In the genomic region with DNA sequence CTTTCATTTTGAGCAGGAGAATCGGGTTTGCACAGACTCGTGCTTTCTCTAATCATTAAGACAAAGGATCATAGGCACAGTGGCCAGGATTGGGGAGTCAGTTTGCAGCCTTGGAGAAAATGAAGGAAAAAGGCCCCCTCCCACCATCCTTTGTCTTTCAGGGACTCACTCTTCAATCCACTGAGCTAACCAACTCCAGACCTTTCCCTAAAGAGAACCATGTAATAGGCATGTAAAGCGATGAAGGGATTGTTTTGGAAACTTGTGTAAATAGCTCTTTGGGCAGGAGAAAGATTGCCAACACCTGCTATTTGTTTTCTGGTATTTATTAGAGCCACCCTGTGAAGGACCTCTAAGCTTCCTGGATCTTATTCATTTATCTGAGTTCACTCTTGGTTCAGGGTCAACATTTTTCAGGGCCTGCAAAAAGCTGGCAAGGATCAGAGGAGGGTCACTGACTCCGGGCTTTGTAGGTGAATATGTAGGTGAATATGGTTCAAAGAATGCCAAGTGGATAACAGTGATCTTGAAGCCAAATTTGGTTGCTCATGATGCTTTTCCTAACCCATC, we compare ENCODE assay signal across 1 cellular context.
TF ChIP-seq lines count a peak whose summit lies in the region.

No MANE protein-coding gene starts in this region.

TF ChIP-seq in HepG2, 621 proteins besides CTCF, POLR2A, EP300 and RAD21 (continued from another document):
- TF ChIP-seq, protein P1, sequence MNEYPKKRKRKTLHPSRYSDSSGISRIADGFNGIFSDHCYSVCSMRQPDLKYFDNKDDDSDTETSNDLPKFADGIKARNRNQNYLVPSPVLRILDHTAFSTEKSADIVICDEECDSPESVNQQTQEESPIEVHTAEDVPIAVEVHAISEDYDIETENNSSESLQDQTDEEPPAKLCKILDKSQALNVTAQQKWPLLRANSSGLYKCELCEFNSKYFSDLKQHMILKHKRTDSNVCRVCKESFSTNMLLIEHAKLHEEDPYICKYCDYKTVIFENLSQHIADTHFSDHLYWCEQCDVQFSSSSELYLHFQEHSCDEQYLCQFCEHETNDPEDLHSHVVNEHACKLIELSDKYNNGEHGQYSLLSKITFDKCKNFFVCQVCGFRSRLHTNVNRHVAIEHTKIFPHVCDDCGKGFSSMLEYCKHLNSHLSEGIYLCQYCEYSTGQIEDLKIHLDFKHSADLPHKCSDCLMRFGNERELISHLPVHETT (CRISPR knock-in tag; conservative IDR thresholded peaks at IDR 0.05): no peak
- TF ChIP-seq ZKSCAN8 (CRISPR knock-in tag; IDR thresholded peaks at IDR 0.05; ENCODE audit: borderline replicate concordance): no peak
- no peak for TF ChIP-seq ZNF382 (CRISPR knock-in tag; IDR thresholded peaks at IDR 0.05; ENCODE audit: borderline replicate concordance)
